In genomic region chr4:169756971-169757574, GRCh38 we compare ENCODE assay signal across 8 cellular contexts. TPM values are rescaled to one million over a fixed set of nuclear protein-coding genes. Genes with fewer than 3 reads are reported as not detected.
DNase-seq lines count a peak whose midpoint lies in the region; ATAC-seq and TF ChIP-seq lines count a peak whose summit lies in the region.

No MANE protein-coding gene starts in this region.

- H3K9me2 ChIP-seq in Loucy (replicated peaks; ENCODE audit: low read depth, low read length), result no peaks in the 10 kb centered on the region

- peak overlapping the region; percentile 79 for H3K27ac ChIP-seq in mesendoderm (ENCODE audit: low read depth, low read length)

- H2BK120ac ChIP-seq in mesendoderm (ENCODE audit: low read depth, low read length), result peak overlapping the region; percentile 33

- H3K4ac ChIP-seq in mesendoderm (ENCODE audit: low read depth, low read length), result no peak overlapping the region

- DNase-seq in central memory CD8-positive, alpha-beta T cell (ENCODE audit: low spot score in 2 of 2), result no peak
- DNase-seq in mesendoderm (no peak), pons (ENCODE audit: low spot score) (no peak), DMS153 treated with DMSO at 0.1 percent for 48 hours (lab: John Stamatoyannopoulos, UW; ENCODE audit: unreplicated experiment) (no peak), NCI-H524 (lab: John Stamatoyannopoulos, UW) (no peak)

- H3K27me3 ChIP-seq in Loucy (ENCODE audit: insufficient read depth, low read length, poor library complexity, severe bottlenecking) (no peaks in the 10 kb centered on the region), mesendoderm (ENCODE audit: insufficient read depth, low read length, poor library complexity) (no peaks in the 10 kb centered on the region)

- peak overlapping the region; percentile 93 for H3K56ac ChIP-seq in mesendoderm (ENCODE audit: low read length)

- no peaks in the 10 kb centered on the region for H4K20me1 ChIP-seq in Loucy (ENCODE audit: insufficient read depth, low read length, poor library complexity, severe bottlenecking)

- H2AFZ ChIP-seq in Loucy (ENCODE audit: low read length), result peak overlapping the region; percentile 64

- peak overlapping the region; percentile 85 for H3K4me3 Mint-ChIP-seq in central memory CD8-positive, alpha-beta T cell

- peaks cover 6% of the 10 kb centered on the region for H3K27me3 Mint-ChIP-seq in central memory CD8-positive, alpha-beta T cell

- H3K4me2 ChIP-seq in Loucy (ENCODE audit: low read depth, low read length, poor library complexity, severe bottlenecking), result peak overlapping the region; percentile 93
- peak overlapping the region; percentile 73 for H3K4me2 ChIP-seq in mesendoderm (ENCODE audit: low read length)

- peak overlapping the region; percentile 38 for H3K27ac Mint-ChIP-seq in central memory CD8-positive, alpha-beta T cell (ENCODE audit: low read depth)

- H3K79me2 ChIP-seq in Loucy (ENCODE audit: insufficient read depth, low read length) (peaks cover 27% of the 10 kb centered on the region), mesendoderm (ENCODE audit: control insufficient read depth, insufficient read depth, low read length) (no peaks in the 10 kb centered on the region)

- peaks cover 18% of the 10 kb centered on the region for H3K36me3 Mint-ChIP-seq in central memory CD8-positive, alpha-beta T cell (ENCODE audit: insufficient read depth)

- peaks cover 7% of the 10 kb centered on the region for H3K79me1 ChIP-seq in mesendoderm (ENCODE audit: low read length)

- no peak overlapping the region for H2BK15ac ChIP-seq in mesendoderm (replicated peaks; ENCODE audit: low read depth)

- peak overlapping the region; percentile 88 for H3K4me3 ChIP-seq in Loucy (ENCODE audit: low read length, poor library complexity, severe bottlenecking)
- peak overlapping the region; percentile 37 for H3K4me3 ChIP-seq in mesendoderm (ENCODE audit: low read length)

- H4K8ac ChIP-seq in mesendoderm (ENCODE audit: low read depth, low read length), result no peak overlapping the region

- H3K9me3 Mint-ChIP-seq in central memory CD8-positive, alpha-beta T cell, result no peaks in the 10 kb centered on the region

- no peak for TF ChIP-seq CTCF in Loucy (conservative IDR thresholded peaks at IDR 0.05; ENCODE audit: low read length)

- no peak overlapping the region for H3K23ac ChIP-seq in mesendoderm (ENCODE audit: low read length)

- H3F3A ChIP-seq in Loucy (ENCODE audit: low read depth), result no peaks in the 10 kb centered on the region

- H3K4me1 Mint-ChIP-seq in central memory CD8-positive, alpha-beta T cell, result peaks cover 28% of the 10 kb centered on the region

- H3K36me3 ChIP-seq in ES-I3 (ENCODE audit: insufficient read depth, low read length) (no peaks in the 10 kb centered on the region), Loucy (ENCODE audit: insufficient read depth, low read length) (no peaks in the 10 kb centered on the region), mesendoderm (ENCODE audit: control insufficient read depth, insufficient read depth, low read length) (no peaks in the 10 kb centered on the region)

- no CpG with 5 or more reads among the region's 13 CpGs for WGBS in mesendoderm (ENCODE audit: extremely low coverage, insufficient coverage, low lambda C conversion rate)

- H2AK5ac ChIP-seq in mesendoderm (ENCODE audit: low read length), result no peak overlapping the region

- peaks cover 6% of the 10 kb centered on the region for H3K4me1 ChIP-seq in ES-I3 (ENCODE audit: insufficient read depth, low read length)
- H3K4me1 ChIP-seq in Loucy (ENCODE audit: insufficient read depth, low read length, poor library complexity, severe bottlenecking), result peaks cover 34% of the 10 kb centered on the region
- H3K4me1 ChIP-seq in mesendoderm (ENCODE audit: control insufficient read depth, low read depth, low read length), result peaks cover 5% of the 10 kb centered on the region

- no peak overlapping the region for H2BK5ac ChIP-seq in mesendoderm (ENCODE audit: low read length)

- H3K9me3 ChIP-seq in ES-I3 (ENCODE audit: control insufficient read depth, insufficient read depth, low read length), result no peaks in the 10 kb centered on the region
- no peaks in the 10 kb centered on the region for H3K9me3 ChIP-seq in Loucy (ENCODE audit: insufficient read depth, low read depth, low read length)

- H3K18ac ChIP-seq in mesendoderm (ENCODE audit: low read length), result peak overlapping the region; percentile 85

- H4K5ac ChIP-seq in mesendoderm (ENCODE audit: low read length), result no peak overlapping the region

- ATAC-seq in GM21717 (IDR thresholded peaks at IDR 0.05; ENCODE audit: unreplicated experiment), result peak; percentile 25
- ATAC-seq in central memory CD8-positive, alpha-beta T cell (replicated peaks; ENCODE audit: extremely low read depth, poor library complexity, severe bottlenecking), result peak; percentile 5

- H3K9ac ChIP-seq in ES-I3 (ENCODE audit: low read depth, low read length) (peak overlapping the region; percentile 91), Loucy (ENCODE audit: low read depth, low read length, poor library complexity, severe bottlenecking) (peak overlapping the region; percentile 75), mesendoderm (ENCODE audit: low read length) (peak overlapping the region; percentile 82)

RNA-seq across cellular contexts. Expression of gene HPF1, which starts 0.7 kb away (rescaled TPM):
- polyA plus RNA-seq in mesendoderm (2013, experiment 1 of 2), result 41.3 TPM
- polyA plus RNA-seq in mesendoderm (2013, experiment 2 of 2), result 42.1 TPM
